ENCODE assay signal across 22 cellular contexts in genomic region chr11:122538060-122538459, GRCh38.
DNase-seq lines count a peak whose midpoint lies in the region; ATAC-seq, FAIRE-seq and TF ChIP-seq lines count a peak whose summit lies in the region.
"Had no signal": no experiment of that assay in that cellular context is flagged by ENCODE, and none has a peak within 500 bp of the region (broad histone marks: within the 10 kb centered on the region; RNA-seq: fewer than 3 reads in every experiment).

No MANE protein-coding gene starts in this region.

- in situ Hi-C loops in K562 (cut with MboI): no loop called here

- H3K27ac ChIP-seq in HEK293 (ENCODE audit: extremely low read depth, low read depth, low read length): no peak overlapping the region
- H3K27ac ChIP-seq in K562 (ENCODE audit: extremely low read depth, low read depth, low read length): no peak overlapping the region
- no peak overlapping the region for H3K27ac ChIP-seq in Karpas-422 (ENCODE audit: low read length)
- H3K27ac ChIP-seq: BLaER1 had no signal

- intact Hi-C loops in K562 (cut with micrococcal nuclease): no loop called here

- H2AFZ ChIP-seq in K562 (ENCODE audit: low read depth, low read length) (no peak overlapping the region), Karpas-422 (ENCODE audit: low read length) (no peak overlapping the region)

- 0% methylated on average over 3 of the region's 3 CpGs for WGBS in K562 (ENCODE audit: insufficient coverage, low coverage, missing lambda C conversion rate)

- H3K9me2 ChIP-seq in Karpas-422 (replicated peaks; ENCODE audit: insufficient read depth, low read length): no peaks in the 10 kb centered on the region

- H3K4me3 ChIP-seq in HEK293 (ENCODE audit: low read depth, low read length) (no peak overlapping the region), K562 (no peak overlapping the region), Karpas-422 (ENCODE audit: low read length) (no peak overlapping the region)
- H3K4me3 ChIP-seq: BLaER1 had no signal

- TF ChIP-seq POLR2A in K562 (conservative IDR thresholded peaks at IDR 0.05): no peak

- no peak for DNase-seq in K562 (ENCODE audit: extremely low read depth in 1 of 4, low spot score in 3 of 4)
- DNase-seq in SKM-1 (lab: John Stamatoyannopoulos, UW; ENCODE audit: unreplicated experiment): no peak
- no peak for DNase-seq in Karpas-422
- DNase-seq: 8988T; ACHN; BE2C; C1 segment of cervical spinal cord; CD4-positive, alpha-beta memory T cell; CD4-positive, CD25-positive, alpha-beta regulatory T cell; CD8-positive, alpha-beta memory T cell; COR-L47; DMS 273 treated with DMSO at 0.1 percent for 48 hours; DMS153; DMS53; DMS79; DND-41; EL; GDM1 had no signal

- H3K9me3 ChIP-seq in HEK293 (ENCODE audit: control insufficient read depth, insufficient read depth, low read depth, low read length) (no peaks in the 10 kb centered on the region), K562 (replicated peaks; ENCODE audit: control insufficient read depth, insufficient read depth, low read depth, low read length) (no peaks in the 10 kb centered on the region; the same call in 1 of the 2 replicates), Karpas-422 (ENCODE audit: low read length) (no peaks in the 10 kb centered on the region)
- H3K9me3 ChIP-seq: BE2C had no signal

- no peak for FAIRE-seq in K562 (lab: Jason Lieb, UNC)
- FAIRE-seq: GM12891 had no signal

- no peak for TF ChIP-seq RAD21 in K562 (CRISPR knock-in tag; conservative IDR thresholded peaks at IDR 0.05 in 1 of 2, IDR thresholded peaks at IDR 0.05 in 1 of 2)

- H3K4me2 ChIP-seq in K562 (ENCODE audit: insufficient read depth, low read length) (no peak overlapping the region), Karpas-422 (ENCODE audit: low read depth, low read length, poor library complexity, severe bottlenecking) (no peak overlapping the region)
- H3K4me2 ChIP-seq: BLaER1 had no signal

- H3K36me3 ChIP-seq in HEK293 (ENCODE audit: control insufficient read depth in 2 of 2, insufficient read depth in 1 of 2, low read length in 2 of 2) (no peaks in the 10 kb centered on the region), K562 (ENCODE audit: control insufficient read depth, insufficient read depth, low read length) (no peaks in the 10 kb centered on the region), Karpas-422 (ENCODE audit: insufficient read depth, low read length) (no peaks in the 10 kb centered on the region)
- H3K36me3 ChIP-seq: BE2C, BLaER1 had no signal

- CTCF ChIA-PET in HEK293 (lab: Yijun Ruan, JAX) (no interaction called here), K562 (lab: Yijun Ruan, JAX; ENCODE audit: low intra/inter-chr PET ratio) (no interaction called here)

- no peaks in the 10 kb centered on the region for H3K9me1 ChIP-seq in K562 (ENCODE audit: control insufficient read depth, insufficient read depth, low read length)

- no peak overlapping the region for H3K9ac ChIP-seq in K562 (ENCODE audit: insufficient read depth in 1 of 2, low read depth in 2 of 2, low read length in 2 of 2)
- no peak overlapping the region for H3K9ac ChIP-seq in Karpas-422 (ENCODE audit: low read length)
- H3K9ac ChIP-seq: BLaER1 had no signal

- TF ChIP-seq CTCF in HEK293 (tag by site-specific recombination; IDR thresholded peaks at IDR 0.05) (no peak), K562 (IDR thresholded peaks at IDR 0.05 in 2 of 3, conservative IDR thresholded peaks at IDR 0.05 in 1 of 3; ENCODE audit: insufficient read depth in 2 of 3, low read depth in 1 of 3, low read length in 3 of 3) (no peak)

- H4K20me1 ChIP-seq in K562 (replicated peaks; ENCODE audit: control insufficient read depth, insufficient read depth, low read length) (no peaks in the 10 kb centered on the region), Karpas-422 (ENCODE audit: insufficient read depth, low read depth, low read length) (no peaks in the 10 kb centered on the region)
- H4K20me1 ChIP-seq: BLaER1 had no signal

- POLR2A ChIA-PET in HEK293 (lab: Yijun Ruan, JAX): no interaction called here
- POLR2A ChIA-PET in K562 (lab: Yijun Ruan, JAX): interaction anchor here (0.6 kb wide), 1 partner anchor 846 kb away, joined by 3 read pairs; no protein-coding TSS in a partner anchor

- H3K27me3 ChIP-seq in K562 (ENCODE audit: control insufficient read depth in 2 of 2, insufficient read depth in 2 of 2, low read length in 2 of 2): no peaks in the 10 kb centered on the region
- H3K27me3 ChIP-seq in Karpas-422 (ENCODE audit: low read length): no peaks in the 10 kb centered on the region
- H3K27me3 ChIP-seq: BE2C, BLaER1 had no signal

- TF ChIP-seq EP300 in K562 (IDR thresholded peaks at IDR 0.05; ENCODE audit: low read length): no peak

- ATAC-seq in K562 (no peak), GM18517 (IDR thresholded peaks at IDR 0.05; ENCODE audit: unreplicated experiment) (no peak)

- no TSS peak for BruUV-seq in K562 (replicated peaks; lab: Mats Ljungman, UMichigan)

- H3K4me1 ChIP-seq in HEK293 (ENCODE audit: control insufficient read depth, insufficient read depth, low read length): no peaks in the 10 kb centered on the region
- no peaks in the 10 kb centered on the region for H3K4me1 ChIP-seq in K562 (replicated peaks in 1 of 2; ENCODE audit: control insufficient read depth in 2 of 2, insufficient read depth in 2 of 2, low read length in 2 of 2)
- H3K4me1 ChIP-seq in Karpas-422 (ENCODE audit: low read length): no peaks in the 10 kb centered on the region
- H3K4me1 ChIP-seq: BE2C, BLaER1 had no signal

- H3K79me2 ChIP-seq in K562 (ENCODE audit: control insufficient read depth, insufficient read depth, low read length) (no peaks in the 10 kb centered on the region), Karpas-422 (ENCODE audit: low read length) (no peaks in the 10 kb centered on the region)

TF ChIP-seq in HEK293, 187 proteins besides CTCF, POLR2A, EP300 and RAD21 (continues in another document):
- no peak for TF ChIP-seq SP2 (tag by site-specific recombination; IDR thresholded peaks at IDR 0.05)
- TF ChIP-seq ZNF791 (tag by site-specific recombination; IDR thresholded peaks at IDR 0.05): peak; percentile 95
- no peak for TF ChIP-seq WT1 (tag by site-specific recombination; IDR thresholded peaks at IDR 0.05)
- no peak for TF ChIP-seq ZNF76 (tag by site-specific recombination; IDR thresholded peaks at IDR 0.05; ENCODE audit: borderline replicate concordance, low read depth)
- no peak for TF ChIP-seq MYNN (tag by site-specific recombination; IDR thresholded peaks at IDR 0.05; ENCODE audit: borderline replicate concordance)
- no peak for TF ChIP-seq KLF17 (tag by site-specific recombination; IDR thresholded peaks at IDR 0.05)

TF ChIP-seq in K562, 482 proteins besides CTCF, POLR2A, EP300 and RAD21:
- TF ChIP-seq CBX5 (IDR thresholded peaks at IDR 0.05; ENCODE audit: borderline replicate concordance, low read depth) (peak; percentile 61; the same call in 1 of the 2 replicates), ZNF583 (CRISPR knock-in tag; IDR thresholded peaks at IDR 0.05) (peak; percentile 75; the same call in 1 of the 2 replicates), TEAD1 (CRISPR knock-in tag; IDR thresholded peaks at IDR 0.05) (no peak), NFRKB (IDR thresholded peaks at IDR 0.05; ENCODE audit: low read depth) (no peak), ERF (CRISPR knock-in tag; IDR thresholded peaks at IDR 0.05) (no peak), E2F8 (IDR thresholded peaks at IDR 0.05; ENCODE audit: low read depth, partially characterized antibody) (no peak), HMBOX1 (IDR thresholded peaks at IDR 0.05) (no peak), HDAC6 (IDR thresholded peaks at IDR 0.05; ENCODE audit: low read depth, low read length) (no peak), TRIM28 (IDR thresholded peaks at IDR 0.05) (0 out of 2 replicates have a peak, but pooled peaks have one; percentile 32), FOXK1 (CRISPR knock-in tag; IDR thresholded peaks at IDR 0.05; ENCODE audit: borderline replicate concordance) (no peak)

Comparison
In these comparisons a context has a peak if more than half of its experiments do, and no peak if none do; other contexts are left out.
1. Of the 44 proteins assayed by ChIP-seq in both K562 and HEK293: peak only in K562: none; only in HEK293: SETDB1; in both: TRIM28; in neither: 42.